In the genomic region with DNA sequence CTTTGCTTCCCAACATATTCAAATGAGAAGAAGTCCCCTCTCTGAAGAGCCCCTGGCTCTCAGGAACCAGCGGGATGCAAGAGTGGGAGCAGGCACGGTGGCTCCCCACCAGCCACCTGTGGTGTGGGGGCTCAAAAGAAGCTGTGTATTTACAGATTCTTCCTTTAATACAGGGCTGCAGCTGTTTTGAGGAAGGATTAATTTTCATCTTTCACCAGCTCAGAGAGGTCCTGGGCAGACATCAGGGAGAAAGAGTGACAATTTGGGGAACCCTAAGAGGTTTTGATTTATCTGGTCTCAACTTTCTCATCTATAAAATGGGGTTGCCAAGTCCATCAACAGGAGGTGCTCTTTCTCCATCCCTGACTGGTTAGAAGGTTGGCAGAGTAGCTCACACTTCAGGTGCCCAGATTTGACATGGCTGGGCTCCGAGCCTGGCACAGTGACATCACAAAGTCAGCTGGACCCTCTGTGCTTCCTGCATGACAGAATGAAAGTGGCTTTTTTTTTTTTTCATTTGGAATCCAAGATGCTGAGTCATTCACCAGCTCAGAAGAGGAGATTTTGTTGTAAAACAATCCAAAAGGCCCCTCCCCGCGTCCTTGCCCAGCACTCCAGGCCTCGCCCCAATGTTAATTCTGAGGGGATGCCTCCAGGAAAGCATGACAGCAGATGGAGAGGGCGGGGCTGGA, we compare ENCODE assay signal across 9 cellular contexts. TPM values are rescaled to one million over a fixed set of nuclear protein-coding genes. Genes with fewer than 3 reads are reported as not detected.
DNase-seq lines count a peak whose midpoint lies in the region; ATAC-seq and TF ChIP-seq lines count a peak whose summit lies in the region.
"Had no signal": no experiment of that assay in that cellular context is flagged by ENCODE, and none has a peak within 500 bp of the region (broad histone marks: within the 10 kb centered on the region; RNA-seq: fewer than 3 reads in every experiment).

No MANE protein-coding gene starts in this region.

- no peak for TF ChIP-seq POLR2A in GM18505 (IDR thresholded peaks at IDR 0.05; ENCODE audit: borderline replicate concordance, extremely low read depth, insufficient read depth, insufficient read length)

- H4K20me1 ChIP-seq in Loucy (ENCODE audit: insufficient read depth, low read length, poor library complexity, severe bottlenecking) (no peaks in the 10 kb centered on the region), mammary epithelial cell (ENCODE audit: insufficient read depth, low read length) (no peaks in the 10 kb centered on the region)

- dilution Hi-C loops in mammary epithelial cell (cut with HindIII; ENCODE audit: low sequenced_read_pairs): no loop called here

- DNase-seq in ELF-1 (ENCODE audit: low read depth, low spot score): peak; percentile 71
- DNase-seq in mammary epithelial cell: peak; percentile 87
- DNase-seq in midbrain (lab: John Stamatoyannopoulos, UW): peak; percentile 1
- DNase-seq in epidermal melanocyte (ENCODE audit: insufficient read length, low spot score): no peak
- no peak for DNase-seq in HT-29 (ENCODE audit: low spot score)
- DNase-seq: NCI-H187 had no signal

- H3K9ac ChIP-seq in Loucy (ENCODE audit: low read depth, low read length, poor library complexity, severe bottlenecking) (no peak overlapping the region), mammary epithelial cell (ENCODE audit: insufficient read depth, low read length) (no peak overlapping the region)

- H3K27ac ChIP-seq in mammary epithelial cell (ENCODE audit: insufficient read depth, low read depth, low read length): no peak overlapping the region

- in situ Hi-C loops in mammary epithelial cell (cut with MboI; ENCODE audit: low sequenced_read_pairs in 2 of 2): no loop called here

- no TSS peak for BruUV-seq in mammary epithelial cell (replicated peaks; lab: Mats Ljungman, UMichigan)

- no peak for ATAC-seq in HG03521 (IDR thresholded peaks at IDR 0.05; ENCODE audit: unreplicated experiment)
- ATAC-seq in GM18505 (IDR thresholded peaks at IDR 0.05; ENCODE audit: unreplicated experiment): no peak

- H3K9me2 ChIP-seq in Loucy (replicated peaks; ENCODE audit: low read depth, low read length): no peaks in the 10 kb centered on the region

- intact Hi-C loops in mammary epithelial cell (cut with micrococcal nuclease): loop anchor here (1.0 to 10.0 kb wide), 3 partner anchors 150 to 470 kb away; no protein-coding TSS in a partner anchor

- H3K79me2 ChIP-seq in Loucy (ENCODE audit: insufficient read depth, low read length) (no peaks in the 10 kb centered on the region), mammary epithelial cell (ENCODE audit: insufficient read depth, low read length) (no peaks in the 10 kb centered on the region)

- H3F3A ChIP-seq in Loucy (ENCODE audit: low read depth): no peaks in the 10 kb centered on the region

- H2AFZ ChIP-seq in Loucy (ENCODE audit: low read length): no peak overlapping the region
- H2AFZ ChIP-seq in mammary epithelial cell (ENCODE audit: low read depth, low read length): no peak overlapping the region

- H3K4me3 ChIP-seq in Loucy (ENCODE audit: low read length, poor library complexity, severe bottlenecking) (no peak overlapping the region), mammary epithelial cell (replicated peaks in 1 of 3; ENCODE audit: insufficient read depth in 1 of 3, low read depth in 2 of 3, low read length in 3 of 3) (no peak overlapping the region)

- CTCF ChIA-PET in mammary epithelial cell (lab: Charles Lee; ENCODE audit: low non-redundant PET): interaction anchor here (0.6 to 1.0 kb wide), 3 partner anchors 55 to 471 kb away, joined by 3 to 6 read pairs (median 4); no protein-coding TSS in a partner anchor

- H3K4me2 ChIP-seq in Loucy (ENCODE audit: low read depth, low read length, poor library complexity, severe bottlenecking) (no peak overlapping the region), mammary epithelial cell (ENCODE audit: insufficient read depth, low read depth, low read length) (no peak overlapping the region)

- H3K36me3 ChIP-seq in Loucy (ENCODE audit: insufficient read depth, low read length): no peaks in the 10 kb centered on the region
- H3K36me3 ChIP-seq in mammary epithelial cell (ENCODE audit: insufficient read depth, low read length): no peaks in the 10 kb centered on the region

- no peaks in the 10 kb centered on the region for H3K27me3 ChIP-seq in Loucy (ENCODE audit: insufficient read depth, low read length, poor library complexity, severe bottlenecking)
- no peaks in the 10 kb centered on the region for H3K27me3 ChIP-seq in mammary epithelial cell (ENCODE audit: insufficient read depth, low read length)

- H3K9me3 ChIP-seq in Loucy (ENCODE audit: insufficient read depth, low read depth, low read length) (no peaks in the 10 kb centered on the region), mammary epithelial cell (replicated peaks; ENCODE audit: insufficient read depth, low read length) (no peaks in the 10 kb centered on the region)

- peaks cover 6% of the 10 kb centered on the region for H3K4me1 ChIP-seq in Loucy (ENCODE audit: insufficient read depth, low read length, poor library complexity, severe bottlenecking)
- H3K4me1 ChIP-seq in mammary epithelial cell (ENCODE audit: insufficient read depth, low read length): peaks cover 2% of the 10 kb centered on the region

- TF ChIP-seq CTCF in Loucy (conservative IDR thresholded peaks at IDR 0.05; ENCODE audit: low read length) (0 out of 2 replicates have a peak, but pooled peaks have one; percentile 18), mammary epithelial cell (conservative IDR thresholded peaks at IDR 0.05 in 1 of 2, IDR thresholded peaks at IDR 0.05 in 1 of 2; ENCODE audit: extremely low read depth in 1 of 2, insufficient read depth in 1 of 2, low read depth in 1 of 2, low read length in 2 of 2) (peak; percentile 13 to 35)

- WGBS in mammary epithelial cell (ENCODE audit: low coverage, missing lambda C conversion rate): 54% methylated on average over 7 of the region's 7 CpGs

RNA-seq across cellular contexts. Expression of a gene that starts 15.5 kb away (rescaled TPM):
- not detected for total RNA-seq in mammary epithelial cell
- polyA plus RNA-seq in mammary epithelial cell: 0.02 TPM
- polyA minus RNA-seq in mammary epithelial cell: not detected
- total RNA-seq in HT-29 (2014; rRNA removed; shearing (Covaris generic)): not detected in 2 replicates

Comparison
In these comparisons a context has a peak if more than half of its experiments do, and no peak if none do; other contexts are left out.
1. DNase-seq: peak in ELF-1 (single experiment), mammary epithelial cell (single experiment) and midbrain (single experiment); none in epidermal melanocyte (single experiment) and HT-29 (single experiment).